Comparison of ENCODE assay signal across 7 cellular contexts in the genomic region with DNA sequence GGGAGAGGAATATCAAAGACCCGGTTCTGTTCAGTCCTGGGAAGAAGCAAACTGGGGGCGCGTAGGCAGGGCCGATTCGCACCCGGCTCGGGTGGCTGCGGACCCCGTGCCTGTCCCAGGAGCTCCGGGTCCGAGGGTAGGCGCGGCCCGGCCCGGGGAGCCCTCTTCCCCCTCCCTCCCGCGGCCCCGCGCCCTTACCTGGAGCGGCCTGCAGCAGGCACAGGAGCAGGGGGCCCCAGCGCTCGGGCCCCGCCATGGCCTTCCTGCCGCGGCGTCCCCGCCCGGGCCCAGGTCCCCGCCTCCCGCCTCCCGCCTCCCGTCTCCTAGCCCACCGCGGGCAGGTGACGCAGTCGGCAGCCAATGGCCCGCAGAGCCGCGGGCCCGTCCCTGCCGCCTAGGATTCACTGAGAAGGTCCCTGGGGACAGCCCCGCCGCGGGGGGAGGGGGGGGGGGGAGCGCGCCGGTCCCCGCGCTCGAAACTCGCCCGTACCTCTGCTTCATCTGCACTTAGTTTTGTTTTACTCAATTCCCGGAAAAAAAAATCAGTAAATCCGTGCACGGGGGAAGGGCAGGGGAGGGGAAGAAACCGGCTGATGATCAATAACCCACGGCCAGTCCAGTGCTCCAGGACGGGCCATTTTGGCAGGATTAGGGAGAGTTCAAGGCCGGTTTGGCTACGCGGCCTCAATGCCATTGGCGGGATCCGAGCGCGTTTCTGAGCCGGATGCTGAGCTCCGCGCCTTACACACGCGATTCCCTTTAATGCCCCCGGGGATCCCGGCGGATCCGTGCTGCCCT. TPM values are rescaled to one million over a fixed set of nuclear protein-coding genes. Genes with fewer than 3 reads are reported as not detected.
DNase-seq lines count a peak whose midpoint lies in the region; ATAC-seq and TF ChIP-seq lines count a peak whose summit lies in the region.

A gene (minus strand): TSS at position 297 of the 798 bp plus-strand sequence. CDS start 41 bp downstream, at position 256.

- ATAC-seq in GM18505 (IDR thresholded peaks at IDR 0.05; ENCODE audit: unreplicated experiment) (peak; percentile 37), HG03571 (IDR thresholded peaks at IDR 0.05; ENCODE audit: unreplicated experiment) (no peak)

- H3K4me1 ChIP-seq in mononuclear cell (ENCODE audit: insufficient read depth, low read length): peaks cover 59% of the 10 kb centered on the region

- TF ChIP-seq POLR2A in GM18505 (IDR thresholded peaks at IDR 0.05; ENCODE audit: borderline replicate concordance, extremely low read depth, insufficient read depth, insufficient read length): peak; percentile 47

- peaks cover 16% of the 10 kb centered on the region for H3K27me3 ChIP-seq in mononuclear cell (ENCODE audit: insufficient read depth, low read length)

- peak within 1 kb of the TSS; percentile 46 for H3K4me3 ChIP-seq in mononuclear cell (ENCODE audit: low read length)

- no peaks in the 10 kb centered on the region for H3K9me3 ChIP-seq in mononuclear cell (ENCODE audit: low read depth, low read length)

- DNase-seq in NCI-H146 (lab: John Stamatoyannopoulos, UW): peak; percentile 86
- peak; percentile 55 for DNase-seq in activated CD4-positive, alpha-beta T cell treated with anti-CD3 and anti-CD28 coated beads, Interleukin-2, amount 50 U/mL, for 1 hour
- DNase-seq in effector CD4-positive, alpha-beta T cell: peak; percentile 54
- DNase-seq in stimulated activated CD8-positive, alpha-beta memory T cell treated with anti-CD3 and anti-CD28 coated beads, Interleukin-4, amount 100 ng/mL, for 1 hour (ENCODE audit: low read depth in 2 of 2, low spot score in 1 of 2): peak; percentile 26 to 43

RNA-seq across cellular contexts. Expression of the gene that starts here (rescaled TPM):
- 1.6 TPM for total RNA-seq in mononuclear cell

Comparison
In these comparisons a context has a peak if more than half of its experiments do, and no peak if none do; other contexts are left out.
1. DNase-seq: peak in every context shown above with its lines; median percentile 86 in NCI-H146; 55 in activated CD4-positive, alpha-beta T cell treated with anti-CD3 and anti-CD28 coated beads, Interleukin-2, amount 50 U/mL, for 1 hour; 54 in effector CD4-positive, alpha-beta T cell; 34 in stimulated activated CD8-positive, alpha-beta memory T cell treated with anti-CD3 and anti-CD28 coated beads, Interleukin-4, amount 100 ng/mL, for 1 hour.